20 cellular contexts compared by ENCODE assay signal in the genomic region with DNA sequence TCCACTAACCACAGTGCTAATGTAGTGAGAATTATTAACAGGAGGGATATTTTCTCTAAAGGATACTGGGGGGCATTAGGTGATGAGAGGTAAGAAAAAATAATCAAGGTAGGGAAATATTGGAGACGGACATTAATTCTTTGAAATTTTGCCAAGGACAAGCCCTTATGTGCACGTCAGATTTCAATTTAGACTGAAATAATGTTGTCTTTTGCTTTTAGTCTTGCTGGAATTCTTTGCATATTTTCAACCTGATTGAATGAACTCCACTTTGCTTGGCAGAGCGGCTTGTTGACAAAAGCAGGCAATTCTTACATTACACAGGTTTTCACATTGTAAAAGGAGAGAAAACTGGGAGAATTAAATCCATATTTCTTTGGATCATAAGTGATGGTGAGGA. TPM values are rescaled to one million over a fixed set of nuclear protein-coding genes. Genes with fewer than 3 reads are reported as not detected.
DNase-seq lines count a peak whose midpoint lies in the region; ATAC-seq and TF ChIP-seq lines count a peak whose summit lies in the region.
"Had no signal": no experiment of that assay in that cellular context is flagged by ENCODE, and none has a peak within 500 bp of the region (broad histone marks: within the 10 kb centered on the region; RNA-seq: fewer than 3 reads in every experiment).

No MANE protein-coding gene starts in this region.

- H3K4me1 ChIP-seq in Caco-2 (peaks cover 23% of the 10 kb centered on the region), adipocyte (ENCODE audit: control insufficient read depth, insufficient read depth, low read length) (peaks cover 5% of the 10 kb centered on the region)
- H3K4me1 ChIP-seq: BLaER1 treated with 17β-estradiol and CSF1 and Interleukin-3, amounts not matched to agents 10 nM and 100 nM had no signal

- no peaks in the 10 kb centered on the region for H3K27me3 ChIP-seq in Caco-2 (replicated peaks; ENCODE audit: control insufficient read depth, insufficient read depth, low read length)
- no peaks in the 10 kb centered on the region for H3K27me3 ChIP-seq in adipocyte (replicated peaks; ENCODE audit: control insufficient read depth, insufficient read depth, low read length)
- H3K27me3 ChIP-seq: BLaER1 treated with 17β-estradiol and CSF1 and Interleukin-3, amounts not matched to agents 10 nM and 100 nM had no signal

- BruUV-seq in Caco-2 (replicated peaks; lab: Mats Ljungman, UMichigan) = no TSS peak

- no peak for DNase-seq in Caco-2
- DNase-seq in adipocyte (ENCODE audit: low read depth) = peak; percentile 70
- peak; percentile 57 for DNase-seq in fibroblast of peridontal ligament (ENCODE audit: extremely low read depth)
- DNase-seq in retinal pigment epithelial cell (ENCODE audit: low read depth) = peak; percentile 57
- no peak for DNase-seq in GM20000 (ENCODE audit: low spot score)
- no peak for DNase-seq in MV-4-11 (lab: John Stamatoyannopoulos, UW)
- DNase-seq in CD14-positive monocyte (ENCODE audit: low spot score) = no peak
- DNase-seq: activated CD4-positive, alpha-beta T cell treated with anti-CD3 and anti-CD28 coated beads, Interleukin-2, amount 50 U/mL, for 48 hours; activated T-cell treated with anti-CD3 and anti-CD28 coated beads, Interleukin-2, amount 50 U/mL, for 4 hours; endodermal cell; Karpas-422; NCI-H2171 treated with DMSO at 0.1 percent for 48 hours; NCI-H82; nephron progenitor cell had no signal

- H3K27me3 Mint-ChIP-seq in Caco-2 (ENCODE audit: insufficient read depth, unreplicated experiment) (no peaks in the 10 kb centered on the region), CD14-positive monocyte (ENCODE audit: low read depth in 3 of 3) (peaks cover 2 to 7% (median 5%) of the 10 kb centered on the region in 3 donors)

- no peak for ATAC-seq in GM21529 (IDR thresholded peaks at IDR 0.05; ENCODE audit: unreplicated experiment)
- ATAC-seq: activated naive CD4-positive, alpha-beta T cell treated with anti-CD3 and anti-CD28 coated beads, Interleukin-2, amount 50 U/mL, for 72 hours; activated T-cell treated with anti-CD3 and anti-CD28 coated beads, Interleukin-2, amount 50 U/mL, for 4 hours had no signal

- H3K9me3 ChIP-seq in Caco-2 (no peaks in the 10 kb centered on the region), adipocyte (ENCODE audit: control insufficient read depth, low read length) (no peaks in the 10 kb centered on the region)

- POLR2A ChIA-PET in Caco-2 (lab: Charles Lee) = no interaction called here

- no peak overlapping the region for H3K9ac ChIP-seq in adipocyte (ENCODE audit: low read length)
- H3K9ac ChIP-seq: BLaER1 treated with 17β-estradiol and CSF1 and Interleukin-3, amounts not matched to agents 10 nM and 100 nM had no signal

- H3K36me3 ChIP-seq in Caco-2 (ENCODE audit: control insufficient read depth, insufficient read depth, low read length) = no peaks in the 10 kb centered on the region
- H3K36me3 ChIP-seq in adipocyte (ENCODE audit: control insufficient read depth, insufficient read depth, low read length, severe bottlenecking) = no peaks in the 10 kb centered on the region
- H3K36me3 ChIP-seq: BLaER1 treated with 17β-estradiol and CSF1 and Interleukin-3, amounts not matched to agents 10 nM and 100 nM had no signal

- intact Hi-C loops in Caco-2 (cut with micrococcal nuclease; ENCODE audit: unreplicated experiment) = no loop called here
- intact Hi-C loops in CD14-positive monocyte (cut with micrococcal nuclease) = no loop called here

- H3K9me3 Mint-ChIP-seq in Caco-2 (ENCODE audit: unreplicated experiment) = no peaks in the 10 kb centered on the region
- peaks cover 0 to 12% (median 3%) of the 10 kb centered on the region in 7 donors for H3K9me3 Mint-ChIP-seq in CD14-positive monocyte
- H3K9me3 Mint-ChIP-seq: activated naive CD4-positive, alpha-beta T cell treated with anti-CD3 and anti-CD28 coated beads, Interleukin-2, amount 50 U/mL, for 72 hours; central memory CD8-positive, alpha-beta T cell had no signal

- H3K4me3 ChIP-seq in Caco-2 (ENCODE audit: low read depth, low read length) = no peak overlapping the region
- no peak overlapping the region for H3K4me3 ChIP-seq in adipocyte (ENCODE audit: low read length)
- H3K4me3 ChIP-seq in retinal pigment epithelial cell (ENCODE audit: low read length) = no peak overlapping the region
- H3K4me3 ChIP-seq: BLaER1 treated with 17β-estradiol and CSF1 and Interleukin-3, amounts not matched to agents 10 nM and 100 nM had no signal

- H3K27ac Mint-ChIP-seq in Caco-2 (ENCODE audit: unreplicated experiment) = peak overlapping the region; percentile 63
- no peak overlapping the region for H3K27ac Mint-ChIP-seq in CD14-positive monocyte
- H3K27ac Mint-ChIP-seq: activated naive CD4-positive, alpha-beta T cell treated with anti-CD3 and anti-CD28 coated beads, Interleukin-2, amount 50 U/mL, for 72 hours; endodermal cell; memory B cell; nephron progenitor cell had no signal

- H3K36me3 Mint-ChIP-seq in Caco-2 (ENCODE audit: insufficient read depth, unreplicated experiment) (no peaks in the 10 kb centered on the region), CD14-positive monocyte (no peaks in the 10 kb centered on the region)

- H3K4me1 Mint-ChIP-seq in Caco-2 (ENCODE audit: low read depth, unreplicated experiment) (peaks cover 18% of the 10 kb centered on the region), CD14-positive monocyte (no peaks in the 10 kb centered on the region)
- H3K4me1 Mint-ChIP-seq: endodermal cell, memory B cell, nephron progenitor cell had no signal

- CTCF ChIA-PET in Caco-2 (lab: Charles Lee) = no interaction called here

- TF ChIP-seq CTCF in Caco-2 (IDR thresholded peaks at IDR 0.05; ENCODE audit: insufficient read depth in 1 of 2, low read depth in 1 of 2, low read length in 1 of 2, severe bottlenecking in 1 of 2, unreplicated experiment in 1 of 2) (no peak), retinal pigment epithelial cell (conservative IDR thresholded peaks at IDR 0.05; ENCODE audit: low read depth, low read length) (no peak), GM20000 (IDR thresholded peaks at IDR 0.05; ENCODE audit: extremely low read depth, missing control alignments) (no peak), CD14-positive monocyte (IDR thresholded peaks at IDR 0.05) (no peak)

- H3K4me3 Mint-ChIP-seq in Caco-2 (ENCODE audit: unreplicated experiment) (no peak overlapping the region), CD14-positive monocyte (no peak overlapping the region)
- H3K4me3 Mint-ChIP-seq: activated T-cell treated with anti-CD3 and anti-CD28 coated beads, Interleukin-2, amount 50 U/mL, for 4 hours; central memory CD8-positive, alpha-beta T cell; endodermal cell; memory B cell; nephron progenitor cell had no signal

RNA-seq across cellular contexts. Expression of a gene that starts 25.0 kb away (rescaled TPM):
- 52.4 and 64.5 TPM in 2 replicates for total RNA-seq in Caco-2 (2022)
- not detected for polyA plus RNA-seq in CD14-positive monocyte

RNA-seq across cellular contexts. Expression of a gene that starts 26.6 kb away (rescaled TPM):
- 0.16 and 0.36 TPM in 2 replicates for total RNA-seq in Caco-2 (2022)
- polyA plus RNA-seq in CD14-positive monocyte = not detected
- total RNA-seq: activated naive CD4-positive, alpha-beta T cell treated with anti-CD3 and anti-CD28 coated beads, Interleukin-2, amount 50 U/mL, for 72 hours; activated T-cell treated with anti-CD3 and anti-CD28 coated beads, Interleukin-2, amount 50 U/mL, for 4 hours; endodermal cell; RPMI7951 had no signal

Comparison
In these comparisons a context has a peak if more than half of its experiments do, and no peak if none do; other contexts are left out.
1. DNase-seq: peak in adipocyte (single experiment), fibroblast of peridontal ligament (single experiment) and retinal pigment epithelial cell (single experiment); none in Caco-2 (0 of 2), GM20000 (single experiment), MV-4-11 (single experiment) and CD14-positive monocyte (single experiment).